ENCODE assay signal across 8 cellular contexts in the genomic region with DNA sequence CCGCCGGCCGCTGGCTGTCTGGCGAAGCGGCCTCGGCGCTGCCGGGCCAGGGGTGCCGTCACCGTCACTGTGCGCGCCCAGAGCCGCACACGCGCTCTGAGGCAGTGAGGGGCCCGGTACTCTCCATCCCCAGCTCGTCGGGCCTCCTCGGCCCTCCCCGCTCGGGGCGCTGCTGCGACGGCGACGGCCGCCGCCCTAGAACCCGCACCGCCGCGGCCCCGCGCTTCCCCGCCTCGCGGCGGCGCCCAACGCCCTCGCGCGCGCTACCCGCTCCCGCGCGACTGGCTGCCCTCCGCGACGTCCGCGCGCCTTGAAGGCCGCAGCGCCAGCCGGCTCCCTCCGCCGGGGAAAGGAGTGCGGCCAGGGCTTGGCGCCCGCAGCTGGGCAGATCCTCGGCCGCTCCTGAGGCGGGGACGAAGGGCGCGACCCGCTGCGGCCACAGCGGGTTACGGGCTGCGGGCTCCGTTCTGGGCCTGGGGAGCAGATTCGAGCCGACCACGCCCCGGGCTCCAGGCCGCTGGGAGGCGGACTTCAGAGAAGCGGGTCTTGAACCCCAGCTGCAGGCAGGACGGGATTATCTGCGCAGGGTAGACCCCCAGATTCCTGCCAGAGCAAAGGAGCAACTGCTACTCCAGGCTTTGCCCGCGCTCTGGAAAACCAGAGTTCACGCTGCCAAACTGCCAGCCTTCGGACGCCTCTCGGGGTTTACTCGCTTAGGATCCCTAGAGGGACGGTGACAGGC.
A peak's percentile ranks its signal among the peaks of the same experiment; 100 is the strongest.
DNase-seq lines count a peak whose midpoint lies in the region; ATAC-seq and TF ChIP-seq lines count a peak whose summit lies in the region.

Gene ULK2 (minus strand): TSS at position 283 of the 742 bp plus-strand sequence. CDS start 519 bp downstream, outside the sequence.

- peak; percentile 62 for ATAC-seq in HG03280 (IDR thresholded peaks at IDR 0.05; ENCODE audit: unreplicated experiment)

- no peaks in the 10 kb centered on the region for H3K27me3 ChIP-seq in brain microvascular endothelial cell (replicated peaks)

- no peaks in the 10 kb centered on the region for H3K36me3 ChIP-seq in brain microvascular endothelial cell (replicated peaks)

- in situ Hi-C loops in brain microvascular endothelial cell (cut with HindIII; ENCODE audit: low pct_ligation_motif_present, low sequenced_read_pairs), result no loop called here

- no peak for TF ChIP-seq CTCF in brain microvascular endothelial cell (IDR thresholded peaks at IDR 0.05; ENCODE audit: low read depth, low read length, missing control alignments)

- DNase-seq in NCI-H2081 (lab: John Stamatoyannopoulos, UW) (peak; percentile 33 to 49), NCI-H2081 treated with DMSO at 0.1 percent for 48 hours (lab: John Stamatoyannopoulos, UW) (no peak), SW 1271 (lab: John Stamatoyannopoulos, UW) (peak; percentile 44 to 68), brain microvascular endothelial cell (peak; percentile 23), iPS DF 19.7 (ENCODE audit: low read depth, low spot score) (peak; percentile 23), putamen (ENCODE audit: low spot score) (peak; percentile 78), KG1 (lab: John Stamatoyannopoulos, UW) (no peak)

- peak within 1 kb of the TSS; percentile 73 for H3K4me3 ChIP-seq in brain microvascular endothelial cell (ENCODE audit: low read depth, low read length)

- peak within 1 kb of the TSS; percentile 34 for H3K27ac ChIP-seq in brain microvascular endothelial cell

Comparison
In these comparisons a context has a peak if more than half of its experiments do, and no peak if none do; other contexts are left out.
1. DNase-seq: peak in NCI-H2081 (2 of 2), SW 1271 (2 of 2), brain microvascular endothelial cell (single experiment), iPS DF 19.7 (single experiment) and putamen (single experiment); none in NCI-H2081 treated with DMSO at 0.1 percent for 48 hours (single experiment) and KG1 (single experiment).